1 cellular context compared by ENCODE assay signal in genomic region chr12:111753144-111753881, GRCh38.
TF ChIP-seq lines count a peak whose summit lies in the region.

No MANE protein-coding gene starts in this region.

TF ChIP-seq in HepG2, 621 proteins besides CTCF, POLR2A, EP300 and RAD21 (continued from another document and continues in another):
- TF ChIP-seq ATF2 (CRISPR knock-in tag; IDR thresholded peaks at IDR 0.05): peak; percentile 62; the same call in 1 of the 2 replicates
- TF ChIP-seq DZIP1 (CRISPR knock-in tag; IDR thresholded peaks at IDR 0.05): no peak
- TF ChIP-seq ZNF576 (CRISPR knock-in tag; IDR thresholded peaks at IDR 0.05): no peak
- TF ChIP-seq ELF1 (CRISPR knock-in tag; IDR thresholded peaks at IDR 0.05): no peak
- no peak for TF ChIP-seq ZBTB7A (CRISPR knock-in tag; IDR thresholded peaks at IDR 0.05)
- no peak for TF ChIP-seq ZFP62 (CRISPR knock-in tag; IDR thresholded peaks at IDR 0.05)
- no peak for TF ChIP-seq ZNF747 (CRISPR knock-in tag; IDR thresholded peaks at IDR 0.05; ENCODE audit: borderline replicate concordance)
- TF ChIP-seq IKZF5 (CRISPR knock-in tag; IDR thresholded peaks at IDR 0.05): 0 out of 2 replicates have a peak, but pooled peaks have one; percentile 33
- no peak for TF ChIP-seq BRF2 (CRISPR knock-in tag; IDR thresholded peaks at IDR 0.05)
- TF ChIP-seq REXO4 (CRISPR knock-in tag; IDR thresholded peaks at IDR 0.05; ENCODE audit: borderline replicate concordance): no peak
- no peak for TF ChIP-seq ZNF512 (CRISPR knock-in tag; IDR thresholded peaks at IDR 0.05)
- TF ChIP-seq AGO2 (optimal IDR thresholded peaks at IDR 0.05; ENCODE audit: low read depth, low read length): peak; percentile 53
- TF ChIP-seq ZNF101 (CRISPR knock-in tag; IDR thresholded peaks at IDR 0.05; ENCODE audit: borderline replicate concordance, low read depth): no peak
- TF ChIP-seq ZBTB4 (CRISPR knock-in tag; IDR thresholded peaks at IDR 0.05; ENCODE audit: borderline replicate concordance): no peak
- TF ChIP-seq FOXA3 (CRISPR knock-in tag; IDR thresholded peaks at IDR 0.05): peak; percentile 47; the same call in 1 of the 2 replicates
- no peak for TF ChIP-seq ZNF589 (CRISPR knock-in tag; conservative IDR thresholded peaks at IDR 0.05)
- TF ChIP-seq KDM5A (IDR thresholded peaks at IDR 0.05; ENCODE audit: borderline replicate concordance, low read length): no peak
- no peak for TF ChIP-seq ZNF10 (CRISPR knock-in tag; IDR thresholded peaks at IDR 0.05; ENCODE audit: borderline replicate concordance, low read depth)
- no peak for TF ChIP-seq ZNF841 (CRISPR knock-in tag; IDR thresholded peaks at IDR 0.05; ENCODE audit: borderline replicate concordance)
- TF ChIP-seq PLSCR1 (CRISPR knock-in tag; IDR thresholded peaks at IDR 0.05; ENCODE audit: borderline replicate concordance): no peak
- no peak for TF ChIP-seq ZNF552 (CRISPR knock-in tag; IDR thresholded peaks at IDR 0.05; ENCODE audit: borderline replicate concordance)
- TF ChIP-seq ZNF607 (CRISPR knock-in tag; IDR thresholded peaks at IDR 0.05; ENCODE audit: borderline replicate concordance): 0 out of 2 replicates have a peak, but pooled peaks have one; percentile 29
- no peak for TF ChIP-seq SMARCE1 (IDR thresholded peaks at IDR 0.05; ENCODE audit: borderline replicate concordance)
- no peak for TF ChIP-seq ZNF646 (CRISPR knock-in tag; IDR thresholded peaks at IDR 0.05)
- no peak for TF ChIP-seq ATF7-NPFF (CRISPR knock-in tag; IDR thresholded peaks at IDR 0.05; ENCODE audit: low read depth)
- TF ChIP-seq GLMP (CRISPR knock-in tag; IDR thresholded peaks at IDR 0.05; ENCODE audit: borderline replicate concordance): no peak
- TF ChIP-seq NCOA1 (CRISPR knock-in tag; IDR thresholded peaks at IDR 0.05): no peak
- TF ChIP-seq ZNF12 (CRISPR knock-in tag; IDR thresholded peaks at IDR 0.05): no peak
- no peak for TF ChIP-seq GPBP1L1 (CRISPR knock-in tag; IDR thresholded peaks at IDR 0.05)
- TF ChIP-seq ADNP (CRISPR knock-in tag; IDR thresholded peaks at IDR 0.05): no peak
- TF ChIP-seq LCORL (IDR thresholded peaks at IDR 0.05): no peak
- TF ChIP-seq LCORL (CRISPR knock-in tag; IDR thresholded peaks at IDR 0.05): no peak
- no peak for TF ChIP-seq SALL2 (CRISPR knock-in tag; IDR thresholded peaks at IDR 0.05)
- no peak for TF ChIP-seq SNAPC2 (CRISPR knock-in tag; IDR thresholded peaks at IDR 0.05)
- no peak for TF ChIP-seq KMT2B (CRISPR knock-in tag; IDR thresholded peaks at IDR 0.05)
- TF ChIP-seq ZSCAN29 (CRISPR knock-in tag; conservative IDR thresholded peaks at IDR 0.05): no peak
